12 cellular contexts compared by ENCODE assay signal in genomic region chr2:172282944-172283343, GRCh38.
A peak's percentile ranks its signal among the peaks of the same experiment; 100 is the strongest.
DNase-seq lines count a peak whose midpoint lies in the region; ATAC-seq and TF ChIP-seq lines count a peak whose summit lies in the region.
"Had no signal": no experiment of that assay in that cellular context is flagged by ENCODE, and none has a peak within 500 bp of the region (broad histone marks: within the 10 kb centered on the region; RNA-seq: fewer than 3 reads in every experiment).

No MANE protein-coding gene starts in this region.

- ATAC-seq in IMR-90 (ENCODE audit: low read depth) (peak; percentile 66), mucosa of descending colon (no peak)

- no peak overlapping the region for H2BK15ac ChIP-seq in IMR-90 (ENCODE audit: low read depth, low read length)

- no peaks in the 10 kb centered on the region for H3K27me3 Mint-ChIP-seq in activated T-cell treated with anti-CD3 and anti-CD28 coated beads, Interleukin-2, amount 50 U/mL, for 24 hours

- H2AK9ac ChIP-seq in IMR-90 (replicated peaks; ENCODE audit: low read depth, low read length, poor library complexity): no peak overlapping the region

- no peaks in the 10 kb centered on the region for H3K9me3 ChIP-seq in IMR-90 (ENCODE audit: control insufficient read depth, insufficient read depth, low read length)
- no peaks in the 10 kb centered on the region for H3K9me3 ChIP-seq in mucosa of descending colon

- no peak overlapping the region for H2BK20ac ChIP-seq in IMR-90 (ENCODE audit: low read depth, low read length)

- H3K36me3 Mint-ChIP-seq in activated T-cell treated with anti-CD3 and anti-CD28 coated beads, Interleukin-2, amount 50 U/mL, for 24 hours (ENCODE audit: low read depth): no peaks in the 10 kb centered on the region

- peak; percentile 62; the same call in 1 of the 2 replicates for TF ChIP-seq POLR2A in IMR-90 (IDR thresholded peaks at IDR 0.05; ENCODE audit: low read depth, low read length)

- H2BK120ac ChIP-seq in IMR-90 (ENCODE audit: low read depth, low read length): peak overlapping the region; percentile 82; the same call in 1 of the 2 replicates

- CTCF ChIA-PET in IMR-90 (lab: Yijun Ruan, JAX): interaction anchor here (1.7 kb wide), 2 partner anchors 179 to 184 kb away, joined by 4 to 5 read pairs; no protein-coding TSS in a partner anchor

- peak; percentile 64 for DNase-seq in AG08396 (ENCODE audit: low spot score)
- peak; percentile 99 for DNase-seq in IMR-90
- peak; percentile 84 for DNase-seq in amniotic epithelial cell (ENCODE audit: low read depth)
- peak; percentile 76 for DNase-seq in islet precursor cell
- no peak for DNase-seq in mucosa of descending colon
- DNase-seq in activated T-cell treated with anti-CD3 and anti-CD28 coated beads, Interleukin-2, amount 50 U/mL, for 24 hours: no peak
- DNase-seq in COLO668 (lab: John Stamatoyannopoulos, UW; ENCODE audit: unreplicated experiment): no peak
- no peak for DNase-seq in activated naive CD4-positive, alpha-beta T cell treated with Interleukin-2 at 50 U/mL for 16 hours
- DNase-seq: COR-L47, H9, NCI-H2081 treated with DMSO at 0.1 percent for 48 hours had no signal

- no peak overlapping the region for H3K27ac Mint-ChIP-seq in activated T-cell treated with anti-CD3 and anti-CD28 coated beads, Interleukin-2, amount 50 U/mL, for 24 hours
- H3K27ac Mint-ChIP-seq: H9 had no signal

- no peak overlapping the region for H3K4me3 Mint-ChIP-seq in activated T-cell treated with anti-CD3 and anti-CD28 coated beads, Interleukin-2, amount 50 U/mL, for 24 hours
- H3K4me3 Mint-ChIP-seq: H9 had no signal

- H3K79me1 ChIP-seq in IMR-90 (ENCODE audit: low read depth in 1 of 2, low read length in 2 of 2): no peaks in the 10 kb centered on the region

- H3K4me1 ChIP-seq in IMR-90 (ENCODE audit: control insufficient read depth, insufficient read depth, low read length) (peaks cover 13% of the 10 kb centered on the region), mucosa of descending colon (ENCODE audit: low read depth) (no peaks in the 10 kb centered on the region)

- POLR2A ChIA-PET in IMR-90 (lab: Charles Lee; ENCODE audit: unreplicated experiment): no interaction called here

- BruUV-seq in IMR-90 (replicated peaks; lab: Mats Ljungman, UMichigan): no TSS peak

- no peak overlapping the region for H3K18ac ChIP-seq in IMR-90 (ENCODE audit: low read depth, low read length)

- peak overlapping the region; percentile 6; the same call in 1 of the 2 replicates for H3K4me2 ChIP-seq in IMR-90 (ENCODE audit: low read depth, low read length)

- no peak for TF ChIP-seq RAD21 in IMR-90 (IDR thresholded peaks at IDR 0.05; ENCODE audit: low read length)

- no peaks in the 10 kb centered on the region for H3K9me3 Mint-ChIP-seq in activated T-cell treated with anti-CD3 and anti-CD28 coated beads, Interleukin-2, amount 50 U/mL, for 24 hours
- H3K9me3 Mint-ChIP-seq: H9 had no signal

- intact Hi-C loops in IMR-90 (cut with micrococcal nuclease) (loop anchor here (10.0 kb wide), 1 partner anchor 108 kb away; no protein-coding TSS in a partner anchor), mucosa of descending colon (cut with DNase I, micrococcal nuclease) (no loop called here)

- H3K9me1 ChIP-seq in IMR-90 (ENCODE audit: insufficient read depth, low read length): peaks cover 9% of the 10 kb centered on the region

- no peak overlapping the region for H3K23ac ChIP-seq in IMR-90 (ENCODE audit: low read depth, low read length)

- no peak overlapping the region for H4K5ac ChIP-seq in IMR-90 (ENCODE audit: low read depth, low read length)

- peaks cover 24% of the 10 kb centered on the region for H3K4me1 Mint-ChIP-seq in activated T-cell treated with anti-CD3 and anti-CD28 coated beads, Interleukin-2, amount 50 U/mL, for 24 hours (ENCODE audit: low read depth)

- in situ Hi-C loops in IMR-90 (cut with MboI; ENCODE audit: low sequenced_read_pairs): no loop called here

- no peak overlapping the region for H3K56ac ChIP-seq in IMR-90 (ENCODE audit: extremely low read depth, insufficient read depth, low read length)

- H2BK5ac ChIP-seq in IMR-90 (ENCODE audit: low read depth, low read length, poor library complexity, severe bottlenecking): peak overlapping the region; percentile 74

- no peak overlapping the region for H4K91ac ChIP-seq in IMR-90 (ENCODE audit: insufficient read depth, low read depth, low read length)

- H4K8ac ChIP-seq in IMR-90 (ENCODE audit: low read depth in 2 of 2, low read length in 2 of 2): no peak overlapping the region; a peak in 1 of 4 replicates

- dilution Hi-C loops in IMR-90 (cut with HindIII; ENCODE audit: low sequenced_read_pairs, unreplicated experiment): no loop called here

- H3K36me3 ChIP-seq in IMR-90 (ENCODE audit: control insufficient read depth, insufficient read depth, low read length): no peaks in the 10 kb centered on the region
- H3K36me3 ChIP-seq in mucosa of descending colon (ENCODE audit: low read depth): no peaks in the 10 kb centered on the region

- WGBS in IMR-90 (ENCODE audit: extremely low coverage in 2 of 2, insufficient read length in 1 of 2), 2 experiments: no CpG with 5 or more reads among the region's 5 CpGs

- no peak overlapping the region for H2AK5ac ChIP-seq in IMR-90 (ENCODE audit: low read depth, low read length)

- H4K20me1 ChIP-seq in IMR-90 (ENCODE audit: insufficient read depth, low read length): no peaks in the 10 kb centered on the region

- H3K4me3 ChIP-seq in IMR-90 (ENCODE audit: insufficient read depth, low read depth, low read length) (no peak overlapping the region), mucosa of descending colon (no peak overlapping the region)

- no peaks in the 10 kb centered on the region for H3K27me3 ChIP-seq in IMR-90 (ENCODE audit: control insufficient read depth, insufficient read depth, low read length)

- no peak overlapping the region for H3K14ac ChIP-seq in IMR-90 (replicated peaks; ENCODE audit: low read depth, low read length)

- H3K4ac ChIP-seq in IMR-90 (ENCODE audit: low read depth, low read length): no peak overlapping the region

- no peak overlapping the region for H3K27ac ChIP-seq in IMR-90 (ENCODE audit: insufficient read depth, low read length)
- H3K27ac ChIP-seq: parathyroid adenoma had no signal

- H2AFZ ChIP-seq in IMR-90 (replicated peaks; ENCODE audit: low read length, poor library complexity): no peak overlapping the region
- H2AFZ ChIP-seq: parathyroid adenoma had no signal

- no peak overlapping the region for H3K9ac ChIP-seq in IMR-90 (ENCODE audit: low read depth, low read length)
- H3K9ac ChIP-seq: parathyroid adenoma had no signal

- TF ChIP-seq CTCF in IMR-90 (conservative IDR thresholded peaks at IDR 0.05; ENCODE audit: low read depth, low read length) (no peak), mucosa of descending colon (IDR thresholded peaks at IDR 0.05) (no peak)

TF ChIP-seq in IMR-90, 13 proteins besides CTCF, POLR2A, EP300 and RAD21:
- no peak for TF ChIP-seq NFE2L2 (IDR thresholded peaks at IDR 0.05; ENCODE audit: low read depth, low read length)
- peak; percentile 62; the same call in 1 of the 2 replicates for TF ChIP-seq MAZ (IDR thresholded peaks at IDR 0.05; ENCODE audit: borderline replicate concordance, low read depth, low read length)
- TF ChIP-seq RCOR1 (IDR thresholded peaks at IDR 0.05; ENCODE audit: insufficient replicate concordance, low read length): no peak
- peak; percentile 98 for TF ChIP-seq BHLHE40 (IDR thresholded peaks at IDR 0.05; ENCODE audit: low read depth, low read length)
- peak; percentile 91 for TF ChIP-seq USF2 (IDR thresholded peaks at IDR 0.05; ENCODE audit: low read depth, low read length)
- peak; percentile 78 for TF ChIP-seq CEBPB (IDR thresholded peaks at IDR 0.05; ENCODE audit: low read depth, low read length)
- TF ChIP-seq FOS (IDR thresholded peaks at IDR 0.05; ENCODE audit: low read depth, low read length): peak; percentile 82

Comparison
In these comparisons a context has a peak if more than half of its experiments do, and no peak if none do; other contexts are left out.
1. DNase-seq: peak in AG08396 (single experiment), IMR-90 (single experiment), amniotic epithelial cell (single experiment) and islet precursor cell (single experiment); none in mucosa of descending colon (0 of 3), activated T-cell treated with anti-CD3 and anti-CD28 coated beads, Interleukin-2, amount 50 U/mL, for 24 hours (single experiment), COLO668 (single experiment) and activated naive CD4-positive, alpha-beta T cell treated with Interleukin-2 at 50 U/mL for 16 hours (single experiment).